Comparison of ENCODE assay signal across 31 cellular contexts in genomic region chr10:54010337-54010736, GRCh38.
"Had no signal": no experiment of that assay in that cellular context is flagged by ENCODE, and none has a peak within 500 bp of the region (broad histone marks: within the 10 kb centered on the region; RNA-seq: fewer than 3 reads in every experiment).

No MANE protein-coding gene starts in this region.

- H3K4me1 Mint-ChIP-seq: activated T-helper 17 cell treated with anti-CD3 and anti-CD28 coated beads, Interleukin-2, amount 50 U/mL, for 72 hours; WTC11 had no signal

- DNase-seq: activated CD4-positive, alpha-beta T cell treated with anti-CD3 and anti-CD28 coated beads for 48 hours; activated CD4-positive, alpha-beta T cell treated with anti-CD3 and anti-CD28 coated beads, Interleukin-2, amount 50 U/mL, for 1 hour; activated CD4-positive, alpha-beta T cell treated with anti-CD3 and anti-CD28 coated beads, Interleukin-2, amount 50 U/mL, for 48 hours; activated CD8-positive, alpha-beta memory T cell treated with anti-CD3 and anti-CD28 coated beads for 24 hours; activated CD8-positive, alpha-beta T cell treated with anti-CD3 and anti-CD28 coated beads for 36 hours; activated effector memory CD4-positive, alpha-beta T cell treated with Interleukin-2 at 50 U/mL for 16 hours; activated gamma-delta T cell treated with Interleukin-2 at 50 U/mL for 16 hours; activated naive CD4-positive, alpha-beta T cell treated with anti-CD3 and anti-CD28 coated beads, Interleukin-2, amount 50 U/mL, for 16 hours; activated naive CD4-positive, alpha-beta T cell treated with Interleukin-2 at 50 U/mL for 16 hours; activated T-cell treated with anti-CD3 and anti-CD28 coated beads, Interleukin-2, amount 50 U/mL, for 4 hours; amniotic stem cell; anterior cingulate cortex; body of pancreas; caudate nucleus; cortex of kidney; dermis blood vessel endothelial cell; effector CD4-positive, alpha-beta T cell; effector memory CD8-positive, alpha-beta T cell; foreskin fibroblast; glutamatergic neuron; T-helper 2 cell had no signal

- FAIRE-seq: colon, endometrium, endothelial cell of umbilical vein, frontal cortex had no signal

- H3K36me3 Mint-ChIP-seq: activated naive CD8-positive, alpha-beta T cell; WTC11 had no signal

- H3K27me3 ChIP-seq: body of pancreas, heart left ventricle had no signal

- H3K27ac Mint-ChIP-seq: activated CD8-positive, alpha-beta T cell treated with anti-CD3 and anti-CD28 coated beads for 36 hours; activated naive CD8-positive, alpha-beta T cell; activated T-helper 17 cell treated with anti-CD3 and anti-CD28 coated beads, Interleukin-2, amount 50 U/mL, for 72 hours; effector memory CD8-positive, alpha-beta T cell; WTC11 had no signal

- H3K27ac ChIP-seq: body of pancreas, epithelial cell of prostate, heart left ventricle, VCaP had no signal

- H3K4me3 ChIP-seq: body of pancreas, heart left ventricle had no signal

- H3K9me3 ChIP-seq: body of pancreas had no signal

- H3K27me3 Mint-ChIP-seq: activated CD8-positive, alpha-beta T cell treated with anti-CD3 and anti-CD28 coated beads for 36 hours; activated naive CD8-positive, alpha-beta T cell; activated T-helper 17 cell treated with anti-CD3 and anti-CD28 coated beads, Interleukin-2, amount 50 U/mL, for 72 hours; effector memory CD8-positive, alpha-beta T cell had no signal

- H3K36me3 ChIP-seq: heart left ventricle had no signal

- H3K4me1 ChIP-seq: body of pancreas, heart left ventricle had no signal

- ATAC-seq: activated CD8-positive, alpha-beta T cell treated with anti-CD3 and anti-CD28 coated beads for 36 hours; activated T-cell treated with anti-CD3 and anti-CD28 coated beads, Interleukin-2, amount 50 U/mL, for 4 hours; activated T-helper 17 cell treated with anti-CD3 and anti-CD28 coated beads, Interleukin-2, amount 50 U/mL, for 72 hours; body of pancreas; effector memory CD8-positive, alpha-beta T cell; WTC11 had no signal

- H3K4me3 Mint-ChIP-seq: activated CD8-positive, alpha-beta T cell treated with anti-CD3 and anti-CD28 coated beads for 36 hours; activated naive CD8-positive, alpha-beta T cell; activated T-cell treated with anti-CD3 and anti-CD28 coated beads, Interleukin-2, amount 50 U/mL, for 4 hours; activated T-helper 17 cell treated with anti-CD3 and anti-CD28 coated beads, Interleukin-2, amount 50 U/mL, for 72 hours; effector memory CD8-positive, alpha-beta T cell; WTC11 had no signal
